In genomic region chr19:23116802-23117571, GRCh38 we compare ENCODE assay signal across 8 cellular contexts. TPM values are rescaled to one million over a fixed set of nuclear protein-coding genes. Genes with fewer than 3 reads are reported as not detected.
DNase-seq lines count a peak whose midpoint lies in the region; ATAC-seq and TF ChIP-seq lines count a peak whose summit lies in the region.

Gene ZNF730, plus strand, starts transcription at chr19:23117025. Its CDS starts 149 bp downstream, at chr19:23117174.

- DNase-seq in ELR (ENCODE audit: low read depth) (peak; percentile 73), NCI-H2227 treated with DMSO at 0.1 percent for 48 hours (lab: John Stamatoyannopoulos, UW) (peak; percentile 53), activated T-cell treated with anti-CD3 and anti-CD28 coated beads for 24 hours (ENCODE audit: low read depth) (peak; percentile 36), fibroblast of lung (ENCODE audit: low read depth in 2 of 2) (peak; percentile 82 to 83), naive B cell (peak; percentile 61), GOT3 (lab: John Stamatoyannopoulos, UW) (no peak)

- no peaks in the 10 kb centered on the region for H3K36me3 ChIP-seq in fibroblast of lung (ENCODE audit: control insufficient read depth, insufficient read depth, low read length)

- peak within 1 kb of the TSS; percentile 83 for H3K4me2 ChIP-seq in fibroblast of lung (ENCODE audit: extremely low read depth, insufficient read depth, low read length)

- no peaks in the 10 kb centered on the region for H3K27me3 ChIP-seq in fibroblast of lung (ENCODE audit: control insufficient read depth, insufficient read depth, low read length)

- ATAC-seq in HG02852 (IDR thresholded peaks at IDR 0.05; ENCODE audit: unreplicated experiment): peak; percentile 98
- ATAC-seq in naive B cell (ENCODE audit: low read depth in 2 of 2): peak; percentile 91 to 95
- ATAC-seq in stimulated activated memory B cell treated with anti-CD40 and anti-IgM and Interleukin-4, amounts not matched to agents 10 μg/mL and 1 μg/mL and 100 μg/mL, for 72 hours: peak; percentile 76

- H4K20me1 ChIP-seq in fibroblast of lung (ENCODE audit: control insufficient read depth, extremely low read depth, insufficient read depth, low read length): no peaks in the 10 kb centered on the region

- H3K27me3 Mint-ChIP-seq in naive B cell: no peaks in the 10 kb centered on the region
- no peaks in the 10 kb centered on the region for H3K27me3 Mint-ChIP-seq in stimulated activated memory B cell treated with anti-CD40 and anti-IgM and Interleukin-4, amounts not matched to agents 10 μg/mL and 1 μg/mL and 100 μg/mL, for 72 hours

- peak within 1 kb of the TSS; percentile 90 to 96 (median 94) for H3K4me3 Mint-ChIP-seq in naive B cell
- peak within 1 kb of the TSS; percentile 80 for H3K4me3 Mint-ChIP-seq in stimulated activated memory B cell treated with anti-CD40 and anti-IgM and Interleukin-4, amounts not matched to agents 10 μg/mL and 1 μg/mL and 100 μg/mL, for 72 hours

- H3K9me3 ChIP-seq in fibroblast of lung (ENCODE audit: control insufficient read depth, insufficient read depth, low read depth, low read length): no peaks in the 10 kb centered on the region

- H3K9ac ChIP-seq in fibroblast of lung (ENCODE audit: insufficient read depth, low read length): peak within 1 kb of the TSS; percentile 72

- peak within 1 kb of the TSS; percentile 77 to 87 (median 83) for H3K4me3 ChIP-seq in fibroblast of lung (replicated peaks in 1 of 4; ENCODE audit: control extremely low read depth in 1 of 4, insufficient read depth in 1 of 4, low read depth in 3 of 4, low read length in 4 of 4)

- peaks cover 8 to 18% (median 15%) of the 10 kb centered on the region in 3 donors for H3K4me1 Mint-ChIP-seq in naive B cell
- no peaks in the 10 kb centered on the region for H3K4me1 Mint-ChIP-seq in stimulated activated memory B cell treated with anti-CD40 and anti-IgM and Interleukin-4, amounts not matched to agents 10 μg/mL and 1 μg/mL and 100 μg/mL, for 72 hours

- peak within 1 kb of the TSS; percentile 82 for H3K27ac ChIP-seq in fibroblast of lung (ENCODE audit: insufficient read depth, low read length)

- no peaks in the 10 kb centered on the region for H3K4me1 ChIP-seq in fibroblast of lung (ENCODE audit: control insufficient read depth, extremely low read depth, insufficient read depth, low read length)

- peak within 1 kb of the TSS; percentile 98 for H2AFZ ChIP-seq in fibroblast of lung (ENCODE audit: low read length)

- peak within 1 kb of the TSS; percentile 76 to 92 (median 88) for H3K27ac Mint-ChIP-seq in naive B cell
- peak within 1 kb of the TSS; percentile 76 for H3K27ac Mint-ChIP-seq in stimulated activated memory B cell treated with anti-CD40 and anti-IgM and Interleukin-4, amounts not matched to agents 10 μg/mL and 1 μg/mL and 100 μg/mL, for 72 hours

- no peaks in the 10 kb centered on the region for H3K36me3 Mint-ChIP-seq in naive B cell
- no peaks in the 10 kb centered on the region for H3K36me3 Mint-ChIP-seq in stimulated activated memory B cell treated with anti-CD40 and anti-IgM and Interleukin-4, amounts not matched to agents 10 μg/mL and 1 μg/mL and 100 μg/mL, for 72 hours

- no peaks in the 10 kb centered on the region for H3K9me3 Mint-ChIP-seq in naive B cell
- H3K9me3 Mint-ChIP-seq in stimulated activated memory B cell treated with anti-CD40 and anti-IgM and Interleukin-4, amounts not matched to agents 10 μg/mL and 1 μg/mL and 100 μg/mL, for 72 hours: peaks cover 3% of the 10 kb centered on the region

- H3K79me2 ChIP-seq in fibroblast of lung (ENCODE audit: control insufficient read depth, insufficient read depth, low read length): no peaks in the 10 kb centered on the region

- TF ChIP-seq CTCF in fibroblast of lung (conservative IDR thresholded peaks at IDR 0.05 in 1 of 2, IDR thresholded peaks at IDR 0.05 in 1 of 2; ENCODE audit: low read depth in 1 of 2, low read length in 2 of 2): no peak

RNA-seq across cellular contexts. Expression of gene ZNF730, which starts in this region (rescaled TPM):
- 1.0 and 1.3 TPM in 2 replicates for total RNA-seq in fibroblast of lung
- polyA plus RNA-seq in fibroblast of lung (0.66 and 1.4 TPM in 2 replicates), naive B cell (ENCODE audit: low read depth in 6 of 6) (1 to 10 TPM in 2 of 6 donors, under 1 TPM in 3, not detected in 1; 0.12 to 1.9 (median 0.86) TPM)
- 0.37 and 0.58 TPM in 2 replicates for polyA plus RNA-seq in fibroblast of lung (2012)
- polyA minus RNA-seq in fibroblast of lung (ENCODE audit: low replicate concordance): 0.93 TPM in 1 of 2 replicates, not detected in the other
